Comparison of ENCODE assay signal across 9 cellular contexts in genomic region chr10:124708246-124708779, GRCh38. TPM values are rescaled to one million over a fixed set of nuclear protein-coding genes. Genes with fewer than 3 reads are reported as not detected.
DNase-seq lines count a peak whose midpoint lies in the region; ATAC-seq and TF ChIP-seq lines count a peak whose summit lies in the region.
"Had no signal": no experiment of that assay in that cellular context is flagged by ENCODE, and none has a peak within 500 bp of the region (broad histone marks: within the 10 kb centered on the region; RNA-seq: fewer than 3 reads in every experiment).

No MANE protein-coding gene starts in this region.

- H4K20me1 ChIP-seq in MM.1S (ENCODE audit: insufficient read depth, low read length): no peaks in the 10 kb centered on the region

- peak in 1 of 2 donors; percentile 28 for DNase-seq in cardiac muscle cell (ENCODE audit: low read depth in 1 of 2, low spot score in 1 of 2)
- DNase-seq in cardiac septum (ENCODE audit: low spot score): no peak
- peak; percentile 48 to 54 (median 49) for DNase-seq in mucosa of descending colon
- no peak for DNase-seq in vagina (ENCODE audit: extremely low spot score in 2 of 2)
- DNase-seq in foreskin melanocyte: no peak
- DNase-seq in MM.1S: no peak
- DNase-seq in naive thymus-derived CD8-positive, alpha-beta T cell: no peak
- DNase-seq: effector CD4-positive, alpha-beta T cell had no signal

- no peaks in the 10 kb centered on the region for H3K9me3 Mint-ChIP-seq in brain
- H3K9me3 Mint-ChIP-seq in naive thymus-derived CD8-positive, alpha-beta T cell: no peaks in the 10 kb centered on the region

- ATAC-seq in mucosa of descending colon: peak; percentile 38
- ATAC-seq in naive thymus-derived CD8-positive, alpha-beta T cell: no peak

- no peaks in the 10 kb centered on the region for H3K27me3 Mint-ChIP-seq in brain
- no peaks in the 10 kb centered on the region for H3K27me3 Mint-ChIP-seq in naive thymus-derived CD8-positive, alpha-beta T cell

- intact Hi-C loops in cardiac septum (cut with DNase I) (no loop called here), mucosa of descending colon (cut with DNase I, micrococcal nuclease) (no loop called here), vagina (cut with DNase I) (no loop called here)

- peaks cover 54% of the 10 kb centered on the region for H3K79me2 ChIP-seq in MM.1S (ENCODE audit: low read length)

- H3K27me3 ChIP-seq in cardiac muscle cell (no peaks in the 10 kb centered on the region), vagina (no peaks in the 10 kb centered on the region), MM.1S (replicated peaks; ENCODE audit: insufficient read depth, low read length) (no peaks in the 10 kb centered on the region)

- no peak for TF ChIP-seq POLR2A in vagina (IDR thresholded peaks at IDR 0.05)

- no peak overlapping the region for H3K9ac ChIP-seq in MM.1S (ENCODE audit: low read length)

- H3K36me3 ChIP-seq in cardiac muscle cell: no peaks in the 10 kb centered on the region
- no peaks in the 10 kb centered on the region for H3K36me3 ChIP-seq in mucosa of descending colon (ENCODE audit: low read depth)
- H3K36me3 ChIP-seq in vagina: peaks cover 0 to 15% of the 10 kb centered on the region in 2 donors
- no peaks in the 10 kb centered on the region for H3K36me3 ChIP-seq in MM.1S (replicated peaks; ENCODE audit: insufficient read depth, low read length)

- POLR2A ChIA-PET in naive thymus-derived CD8-positive, alpha-beta T cell (lab: Charles Lee): interaction anchor here (1.1 to 2.9 kb wide), 8 partner anchors 8 to 79 kb away, joined by 3 to 19 read pairs (median 4); no protein-coding TSS in a partner anchor

- no peak overlapping the region for H2AFZ ChIP-seq in MM.1S (ENCODE audit: low read length)

- H3K4me2 ChIP-seq in MM.1S (ENCODE audit: low read depth, low read length): no peak overlapping the region

- H3K27ac Mint-ChIP-seq in brain: peak overlapping the region; percentile 47 to 98 (median 96)
- H3K27ac Mint-ChIP-seq in naive thymus-derived CD8-positive, alpha-beta T cell: peak overlapping the region in 5 of 10 donors; percentile 31 to 90 (median 84)

- peaks cover 35% of the 10 kb centered on the region for H3K36me3 Mint-ChIP-seq in brain
- peaks cover 0 to 14% (median 4%) of the 10 kb centered on the region in 3 donors for H3K36me3 Mint-ChIP-seq in naive thymus-derived CD8-positive, alpha-beta T cell

- H3K9me2 ChIP-seq in MM.1S (replicated peaks; ENCODE audit: insufficient read depth, low read length): no peaks in the 10 kb centered on the region

- H3K9me3 ChIP-seq in cardiac muscle cell (ENCODE audit: low read depth) (no peaks in the 10 kb centered on the region), mucosa of descending colon (no peaks in the 10 kb centered on the region), vagina (no peaks in the 10 kb centered on the region), MM.1S (replicated peaks; ENCODE audit: insufficient read depth, low read length) (no peaks in the 10 kb centered on the region)

- H3K4me1 ChIP-seq in cardiac muscle cell (ENCODE audit: low read depth): peaks cover 18% of the 10 kb centered on the region
- H3K4me1 ChIP-seq in mucosa of descending colon (ENCODE audit: low read depth): peaks cover 57% of the 10 kb centered on the region
- peaks cover 85% of the 10 kb centered on the region for H3K4me1 ChIP-seq in vagina
- no peaks in the 10 kb centered on the region for H3K4me1 ChIP-seq in MM.1S (ENCODE audit: low read length)

- no peaks in the 10 kb centered on the region for H3F3A ChIP-seq in MM.1S (ENCODE audit: insufficient read depth, low read length)

- peak overlapping the region; percentile 5 to 60 (median 36) for H3K4me3 Mint-ChIP-seq in brain
- H3K4me3 Mint-ChIP-seq in naive thymus-derived CD8-positive, alpha-beta T cell: peak overlapping the region in 2 of 10 donors; percentile 36 to 52

- H3K4me1 Mint-ChIP-seq in brain: peaks cover 95% of the 10 kb centered on the region
- H3K4me1 Mint-ChIP-seq in naive thymus-derived CD8-positive, alpha-beta T cell: peaks cover 44 to 92% (median 79%) of the 10 kb centered on the region in 4 donors

- H3K27ac ChIP-seq in cardiac muscle cell: peak overlapping the region; percentile 49
- peak overlapping the region; percentile 81 for H3K27ac ChIP-seq in vagina
- H3K27ac ChIP-seq in MM.1S (ENCODE audit: low read length): no peak overlapping the region

- H3K4me3 ChIP-seq in cardiac muscle cell (no peak overlapping the region), mucosa of descending colon (no peak overlapping the region), vagina (no peak overlapping the region), MM.1S (ENCODE audit: low read length) (no peak overlapping the region)

- TF ChIP-seq CTCF in cardiac muscle cell (IDR thresholded peaks at IDR 0.05; ENCODE audit: low read depth, low read length) (no peak), brain (conservative IDR thresholded peaks at IDR 0.05) (no peak), mucosa of descending colon (IDR thresholded peaks at IDR 0.05) (no peak), vagina (IDR thresholded peaks at IDR 0.05) (no peak), MM.1S (IDR thresholded peaks at IDR 0.05; ENCODE audit: low read length) (no peak)

RNA-seq across cellular contexts. Expression of gene FAM53B, which starts 35.9 kb away (rescaled TPM):
- total RNA-seq in cardiac muscle cell (28.7 and 34.8 TPM in 2 replicates), cardiac septum (18.5 TPM), mucosa of descending colon (10 to 100 TPM; 37.2 to 48.0 (median 44.2) TPM), vagina (35.1 TPM)
- polyA plus RNA-seq in cardiac muscle cell (10.2 and 13.6 TPM in 2 replicates), brain (ENCODE audit: insufficient read depth, low read depth, low replicate concordance) (25.9 TPM)
- 10 to 100 TPM; 22.2 to 23.2 TPM for total RNA-seq in naive thymus-derived CD8-positive, alpha-beta T cell
- polyA plus RNA-seq in naive thymus-derived CD8-positive, alpha-beta T cell: 10 to 100 TPM in 2 of 3 donors, 1 to 10 TPM in 1; 2.4 to 15.1 (median 11.9) TPM

Comparison
In these comparisons a context has a peak if more than half of its experiments do, and no peak if none do; other contexts are left out.
1. DNase-seq: peak in mucosa of descending colon (3 of 3); none in cardiac septum (single experiment), vagina (0 of 2), foreskin melanocyte (single experiment), MM.1S (single experiment) and naive thymus-derived CD8-positive, alpha-beta T cell (0 of 10).